35 cellular contexts compared by ENCODE assay signal in the genomic region with DNA sequence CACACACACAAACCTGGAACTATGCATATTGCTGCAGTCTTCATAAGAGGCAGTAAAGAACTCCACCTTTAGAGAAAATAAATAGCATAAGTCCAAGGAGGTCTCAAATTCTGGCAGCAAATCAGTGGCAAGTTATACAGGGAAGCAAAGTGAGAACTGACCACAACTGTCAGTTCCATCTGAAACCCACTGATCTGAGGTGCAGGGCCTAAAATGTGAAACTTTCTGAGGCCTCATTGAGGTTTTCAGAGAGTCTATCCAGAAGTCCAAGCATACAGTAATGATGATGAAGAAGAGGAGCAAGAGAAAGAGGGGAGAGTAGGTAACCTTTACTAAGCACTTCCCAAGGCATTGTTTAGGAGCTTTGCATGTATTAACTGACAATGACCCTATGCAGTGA.
"Had no signal": no experiment of that assay in that cellular context is flagged by ENCODE, and none has a peak within 500 bp of the region (broad histone marks: within the 10 kb centered on the region; RNA-seq: fewer than 3 reads in every experiment).

No MANE protein-coding gene starts in this region.

- H3K4me2 ChIP-seq: KMS-11 had no signal

- H3K4me3 ChIP-seq: MG63 had no signal

- H3K9me3 ChIP-seq: MG63 had no signal

- DNase-seq: Kasumi-1, MG63, MM.1S, MV-4-11, NCI-H1048, NCI-H1092, NCI-H1092 treated with DMSO at 0.1 percent for 48 hours, NCI-H1105, NCI-H1105 treated with DMSO at 0.1 percent for 48 hours, NCI-H1417, NCI-H1417 treated with DMSO at 0.1 percent for 48 hours, NCI-H1436, NCI-H1436 treated with DMSO at 0.1 percent for 48 hours, NCI-H146, NCI-H1694, NCI-H1694 treated with DMSO at 0.1 percent for 48 hours, NCI-H187, NCI-H187 treated with DMSO at 0.1 percent for 48 hours, NCI-H1930, NCI-H2029, NCI-H2029 treated with DMSO at 0.1 percent for 48 hours, NCI-H2081, NCI-H2081 treated with DMSO at 0.1 percent for 48 hours, NCI-H2107, NCI-H2171, NCI-H2171 treated with DMSO at 0.1 percent for 48 hours, NCI-H2227 treated with DMSO at 0.1 percent for 48 hours, NCI-H226, NCI-H345, NCI-H446, NCI-H446 treated with DMSO at 0.1 percent for 48 hours, NCI-H510A, NCI-H510A treated with DMSO at 0.1 percent for 48 hours, NCI-H524 had no signal

- H3K9ac ChIP-seq: KMS-11 had no signal

- H3K27ac ChIP-seq: KMS-11 had no signal

- H3K27me3 ChIP-seq: MG63 had no signal

- H3K36me3 ChIP-seq: MG63 had no signal
